Comparison of ENCODE assay signal across 2 cellular contexts in genomic region chr2:239267411-239267941, GRCh38.
A peak's percentile ranks its signal among the peaks of the same experiment; 100 is the strongest.
TF ChIP-seq lines count a peak whose summit lies in the region.

No MANE protein-coding gene starts in this region.

TF ChIP-seq in K562, 482 proteins besides CTCF, POLR2A, EP300 and RAD21 (continued from another document and continues in another):
- TF ChIP-seq CTBP1 (IDR thresholded peaks at IDR 0.05; ENCODE audit: borderline replicate concordance) (0 out of 2 replicates have a peak, but pooled peaks have one; percentile 11), RBFOX2 (IDR thresholded peaks at IDR 0.05; ENCODE audit: low read depth, low read length) (0 out of 2 replicates have a peak, but pooled peaks have one; percentile 48), ZNF175 (CRISPR knock-in tag; IDR thresholded peaks at IDR 0.05; ENCODE audit: low read depth) (0 out of 2 replicates have a peak, but pooled peaks have one; percentile 32), NUFIP1 (IDR thresholded peaks at IDR 0.05; ENCODE audit: partially characterized antibody) (no peak), DEAF1 (CRISPR knock-in tag; IDR thresholded peaks at IDR 0.05) (peak; percentile 47; the same call in 1 of the 2 replicates), CCNT2 (IDR thresholded peaks at IDR 0.05; ENCODE audit: borderline replicate concordance, extremely low read depth, insufficient read length, low read depth, low read length) (no peak), CBFB (CRISPR knock-in tag; IDR thresholded peaks at IDR 0.05) (peak; percentile 42; the same call in 1 of the 2 replicates), ELF1 (tag; IDR thresholded peaks at IDR 0.05) (peak; percentile 68), FOXJ3 (CRISPR knock-in tag; IDR thresholded peaks at IDR 0.05) (no peak), NONO (IDR thresholded peaks at IDR 0.05; ENCODE audit: low read depth in 2 of 2, low read length in 1 of 2) (no peak), TCF3 (CRISPR knock-in tag; IDR thresholded peaks at IDR 0.05) (no peak), ZNF592 (IDR thresholded peaks at IDR 0.05) (peak; percentile 55), TFAP4 (CRISPR knock-in tag; IDR thresholded peaks at IDR 0.05; ENCODE audit: borderline replicate concordance) (0 out of 2 replicates have a peak, but pooled peaks have one; percentile 4), ETV5 (CRISPR knock-in tag; IDR thresholded peaks at IDR 0.05; ENCODE audit: low read depth) (peak; percentile 90), BHLHE40 (IDR thresholded peaks at IDR 0.05; ENCODE audit: low read length) (0 out of 2 replicates have a peak, but pooled peaks have one; percentile 17), EHMT2 (IDR thresholded peaks at IDR 0.05) (no peak), SMAD4 (CRISPR knock-in tag; conservative IDR thresholded peaks at IDR 0.05) (0 out of 2 replicates have a peak, but pooled peaks have one; percentile 41), ESRRA (IDR thresholded peaks at IDR 0.05; ENCODE audit: borderline replicate concordance, low read depth) (peak; percentile 49; the same call in 1 of the 2 replicates), CC2D1A (IDR thresholded peaks at IDR 0.05) (peak; percentile 43; the same call in 1 of the 2 replicates), ZNF445 (CRISPR knock-in tag; IDR thresholded peaks at IDR 0.05; ENCODE audit: low read depth) (no peak), RBM39 (optimal IDR thresholded peaks at IDR 0.05; ENCODE audit: low read depth, low read length) (no peak), ELK1 (CRISPR knock-in tag; IDR thresholded peaks at IDR 0.05) (no peak)

TF ChIP-seq in HepG2, 621 proteins besides CTCF, POLR2A, EP300 and RAD21:
- no peak for TF ChIP-seq ZBTB40 (IDR thresholded peaks at IDR 0.05)
- no peak for TF ChIP-seq ZBTB40 (CRISPR knock-in tag; IDR thresholded peaks at IDR 0.05)
- no peak for TF ChIP-seq ZNF432 (CRISPR knock-in tag; IDR thresholded peaks at IDR 0.05; ENCODE audit: borderline replicate concordance)
- TF ChIP-seq ZNF331 (CRISPR knock-in tag; IDR thresholded peaks at IDR 0.05) = no peak
- TF ChIP-seq NRL (CRISPR knock-in tag; IDR thresholded peaks at IDR 0.05; ENCODE audit: borderline replicate concordance) = 0 out of 2 replicates have a peak, but pooled peaks have one; percentile 24
- no peak for TF ChIP-seq FOXO1 (CRISPR knock-in tag; IDR thresholded peaks at IDR 0.05)
- TF ChIP-seq STAG1 (CRISPR knock-in tag; IDR thresholded peaks at IDR 0.05) = peak; percentile 26
- no peak for TF ChIP-seq ZNF430 (CRISPR knock-in tag; IDR thresholded peaks at IDR 0.05)
- TF ChIP-seq ZNF570 (CRISPR knock-in tag; IDR thresholded peaks at IDR 0.05; ENCODE audit: borderline replicate concordance) = no peak
- TF ChIP-seq HNRNPH1 (optimal IDR thresholded peaks at IDR 0.05; ENCODE audit: low read depth, low read length) = peak; percentile 35
- no peak for TF ChIP-seq MLX (CRISPR knock-in tag; IDR thresholded peaks at IDR 0.05)
- no peak for TF ChIP-seq ZBTB3 (CRISPR knock-in tag; IDR thresholded peaks at IDR 0.05; ENCODE audit: borderline replicate concordance, low read depth)
- TF ChIP-seq HIVEP1 (CRISPR knock-in tag; IDR thresholded peaks at IDR 0.05) = 0 out of 2 replicates have a peak, but pooled peaks have one; percentile 47
- TF ChIP-seq GFI1 (CRISPR knock-in tag; IDR thresholded peaks at IDR 0.05; ENCODE audit: borderline replicate concordance) = no peak
- TF ChIP-seq KLF16 (CRISPR knock-in tag; IDR thresholded peaks at IDR 0.05) = no peak
- no peak for TF ChIP-seq ZNF33B (CRISPR knock-in tag; IDR thresholded peaks at IDR 0.05)
